In genomic region chr7:129091484-129092002, GRCh38 we compare ENCODE assay signal across 8 cellular contexts. TPM values are rescaled to one million over a fixed set of nuclear protein-coding genes. Genes with fewer than 3 reads are reported as not detected.
A peak's percentile ranks its signal among the peaks of the same experiment; 100 is the strongest.
DNase-seq lines count a peak whose midpoint lies in the region; ATAC-seq and TF ChIP-seq lines count a peak whose summit lies in the region.

No MANE protein-coding gene starts in this region.

- TF ChIP-seq CTCF in ascending aorta (IDR thresholded peaks at IDR 0.05), result peak; percentile 81 to 95 (median 92)
- peak; percentile 65 to 96 (median 90) for TF ChIP-seq CTCF in sigmoid colon (IDR thresholded peaks at IDR 0.05)

- 9 to 10% methylated on average over 11 of the region's 11 CpGs for WGBS in sigmoid colon, 2 donors

- H3K4me3 ChIP-seq in H7 (ENCODE audit: insufficient read depth, low read depth, low read length) (no peak overlapping the region), ascending aorta (no peak overlapping the region), sigmoid colon (no peak overlapping the region)

- peak; percentile 76 for DNase-seq in Caki2 (ENCODE audit: low read depth)
- peak; percentile 88 for DNase-seq in H7
- peak; percentile 79 for DNase-seq in NCI-H146 treated with DMSO at 0.1 percent for 48 hours (lab: John Stamatoyannopoulos, UW; ENCODE audit: unreplicated experiment)
- DNase-seq in T-helper 2 cell treated with Interferon-gamma antibody and Interleukin-4, amounts not matched to agents 5 μg/mL and 100 μg/mL, for 36 hours (ENCODE audit: low spot score), result peak; percentile 78
- DNase-seq in ascending aorta (ENCODE audit: low spot score in 2 of 2), result peak; percentile 45 to 84
- peak; percentile 67 for DNase-seq in hepatic stellate cell (ENCODE audit: low spot score)
- peak; percentile 84 for DNase-seq in sigmoid colon

- no peak for ATAC-seq in GM19328 (IDR thresholded peaks at IDR 0.05; ENCODE audit: unreplicated experiment)

- peaks cover 26% of the 10 kb centered on the region for H3K4me1 Mint-ChIP-seq in T-helper 2 cell treated with Interferon-gamma antibody and Interleukin-4, amounts not matched to agents 5 μg/mL and 100 μg/mL, for 36 hours (ENCODE audit: low read depth)

- intact Hi-C loops in ascending aorta (cut with DNase I) (loop anchor here (5.0 kb wide), 1 partner anchor 189 kb away; no protein-coding TSS in a partner anchor), sigmoid colon (cut with DNase I) (loop anchor here (2.0 to 5.0 kb wide), 2 partner anchors 34 to 185 kb away; partner anchors contain the start of gene TNPO3)

- H3K36me3 Mint-ChIP-seq in T-helper 2 cell treated with Interferon-gamma antibody and Interleukin-4, amounts not matched to agents 5 μg/mL and 100 μg/mL, for 36 hours (ENCODE audit: low read depth), result no peaks in the 10 kb centered on the region

- H3K4me1 ChIP-seq in ascending aorta (no peaks in the 10 kb centered on the region), sigmoid colon (peaks cover 0 to 4% (median 0%) of the 10 kb centered on the region in 4 donors)

- no peak overlapping the region for H3K4me3 Mint-ChIP-seq in T-helper 2 cell treated with Interferon-gamma antibody and Interleukin-4, amounts not matched to agents 5 μg/mL and 100 μg/mL, for 36 hours

- H3K9me3 ChIP-seq in ascending aorta (no peaks in the 10 kb centered on the region), sigmoid colon (no peaks in the 10 kb centered on the region)

- no peak for TF ChIP-seq POLR2A in sigmoid colon (IDR thresholded peaks at IDR 0.05)

- no peak overlapping the region for H3K27ac Mint-ChIP-seq in T-helper 2 cell treated with Interferon-gamma antibody and Interleukin-4, amounts not matched to agents 5 μg/mL and 100 μg/mL, for 36 hours

- H3K27me3 Mint-ChIP-seq in T-helper 2 cell treated with Interferon-gamma antibody and Interleukin-4, amounts not matched to agents 5 μg/mL and 100 μg/mL, for 36 hours (ENCODE audit: low read depth), result peaks cover 2% of the 10 kb centered on the region

- H3K36me3 ChIP-seq in H7 (replicated peaks; ENCODE audit: control insufficient read depth, insufficient read depth, low read length) (no peaks in the 10 kb centered on the region), ascending aorta (no peaks in the 10 kb centered on the region), sigmoid colon (no peaks in the 10 kb centered on the region)

- H3K27ac ChIP-seq in ascending aorta (no peak overlapping the region), sigmoid colon (no peak overlapping the region)

- in situ Hi-C loops in Caki2 (cut with HindIII; ENCODE audit: low pct_unique_long_range_greater_than_20kb, low sequenced_read_pairs), result no loop called here

- TF ChIP-seq EP300 in sigmoid colon (IDR thresholded peaks at IDR 0.05), result no peak

- H3K27me3 ChIP-seq in H7 (ENCODE audit: control insufficient read depth, insufficient read depth, low read length) (no peaks in the 10 kb centered on the region), ascending aorta (no peaks in the 10 kb centered on the region), sigmoid colon (no peaks in the 10 kb centered on the region)

- H3K9me3 Mint-ChIP-seq in T-helper 2 cell treated with Interferon-gamma antibody and Interleukin-4, amounts not matched to agents 5 μg/mL and 100 μg/mL, for 36 hours, result no peaks in the 10 kb centered on the region

RNA-seq across cellular contexts. Expression of gene TNPO3, which starts 36.6 kb away (rescaled TPM):
- total RNA-seq in Caki2 (2014; rRNA removed; shearing (Covaris generic); ENCODE audit: low replicate concordance), result 50.5 and 56.6 TPM in 2 replicates
- 98.0 and 108 TPM in 2 replicates for total RNA-seq in H7 (2014; rRNA removed; shearing (Covaris generic))
- 59.4 TPM for total RNA-seq in ascending aorta
- 10 to 100 TPM; 35.2 to 40.5 (median 35.9) TPM for total RNA-seq in sigmoid colon
- 10 to 100 TPM; 13.2 to 23.8 (median 16.0) TPM for polyA plus RNA-seq in sigmoid colon

RNA-seq across cellular contexts. Expression of gene TSPAN33, which starts 53.0 kb away (rescaled TPM):
- 54.4 and 68.1 TPM in 2 replicates for total RNA-seq in Caki2 (2014; rRNA removed; shearing (Covaris generic); ENCODE audit: low replicate concordance)
- 19.7 and 22.1 TPM in 2 replicates for total RNA-seq in H7 (2014; rRNA removed; shearing (Covaris generic))
- total RNA-seq in ascending aorta (8.1 TPM), sigmoid colon (1 to 10 TPM; 3.0 to 7.5 (median 5.7) TPM)
- 10 to 100 TPM in 1 of 3 donors, 1 to 10 TPM in 2; 5.8 to 19.6 (median 9.6) TPM for polyA plus RNA-seq in sigmoid colon
